Comparison of ENCODE assay signal across 8 cellular contexts in genomic region chr6:27753668-27754407, GRCh38.
DNase-seq lines count a peak whose midpoint lies in the region; ATAC-seq and TF ChIP-seq lines count a peak whose summit lies in the region.

No MANE protein-coding gene starts in this region.

- intact Hi-C loops in heart left ventricle (cut with DNase I): loop anchor here (1.0 to 10.0 kb wide), 11 partner anchors 141 to 1179 kb away; no protein-coding TSS in a partner anchor
- intact Hi-C loops in prostate gland (cut with DNase I): loop anchor here (2.0 to 5.0 kb wide), 3 partner anchors 67 to 577 kb away; no protein-coding TSS in a partner anchor

- H3K9me3 ChIP-seq in HEK293 (ENCODE audit: control insufficient read depth, insufficient read depth, low read depth, low read length) (no peaks in the 10 kb centered on the region), SK-N-SH (no peaks in the 10 kb centered on the region), heart left ventricle (no peaks in the 10 kb centered on the region), prostate gland (no peaks in the 10 kb centered on the region)

- H3K9me2 ChIP-seq in SK-N-SH: no peaks in the 10 kb centered on the region

- POLR2A ChIA-PET in HEK293 (lab: Yijun Ruan, JAX) (interaction anchor here (1.0 to 2.6 kb wide), 11 partner anchors 12 to 622 kb away, joined by 3 to 22 read pairs (median 4); partner anchors contain the start of genes ZNF184 and ZNF391), SK-N-SH (lab: Yijun Ruan, JAX) (interaction anchor here (0.6 to 1.3 kb wide), 5 partner anchors 9 to 281 kb away, joined by 3 to 5 read pairs (median 3); partner anchors contain the start of gene ZNF184)

- TF ChIP-seq POLR2A in heart left ventricle (IDR thresholded peaks at IDR 0.05) (peak in 1 of 2 donors; percentile 7), prostate gland (IDR thresholded peaks at IDR 0.05) (no peak)

- CTCF ChIA-PET in HEK293 (lab: Yijun Ruan, JAX) (interaction anchor here (0.6 to 6.4 kb wide), 15 partner anchors 18 to 1160 kb away, joined by 3 to 62 read pairs (median 3); a partner anchor contains a TSS), SK-N-SH (lab: Yijun Ruan, JAX) (interaction anchor here (0.6 to 4.3 kb wide), 8 partner anchors 14 to 627 kb away, joined by 3 to 41 read pairs (median 4); no protein-coding TSS in a partner anchor)

- H3K36me3 ChIP-seq in GM06990 (ENCODE audit: control insufficient read depth, insufficient read depth, low read length) (no peaks in the 10 kb centered on the region), HEK293 (ENCODE audit: control insufficient read depth in 2 of 2, insufficient read depth in 1 of 2, low read length in 2 of 2) (no peaks in the 10 kb centered on the region), SK-N-SH (replicated peaks in 1 of 2; ENCODE audit: control insufficient read depth in 1 of 2, insufficient read depth in 2 of 2, low read length in 1 of 2) (no peaks in the 10 kb centered on the region), heart left ventricle (no peaks in the 10 kb centered on the region), prostate gland (no peaks in the 10 kb centered on the region)

- H3K27me3 ChIP-seq in GM06990 (replicated peaks; ENCODE audit: control insufficient read depth, insufficient read depth, low read length) (no peaks in the 10 kb centered on the region), SK-N-SH (ENCODE audit: insufficient read depth) (peaks cover 1% of the 10 kb centered on the region; the same call in 1 of the 2 replicates), heart left ventricle (peaks cover 5 to 30% (median 20%) of the 10 kb centered on the region in 9 donors), prostate gland (replicated peaks; ENCODE audit: insufficient read depth) (no peaks in the 10 kb centered on the region)

- peak; percentile 83 for DNase-seq in GM06990 (ENCODE audit: extremely low read depth, insufficient read length)
- peak; percentile 91 for DNase-seq in MV-4-11 (lab: John Stamatoyannopoulos, UW)
- DNase-seq in SK-N-SH: peak; percentile 87
- peak; percentile 75 to 80 for DNase-seq in activated naive CD4-positive, alpha-beta T cell treated with anti-CD3 and anti-CD28 coated beads, Interleukin-2, amount 50 U/mL, for 72 hours (ENCODE audit: low spot score in 2 of 2)
- DNase-seq in heart left ventricle: peak; percentile 37 to 81 (median 56)
- DNase-seq in prostate gland (ENCODE audit: low spot score): peak; percentile 26

- 0% methylated on average over 12 of the region's 12 CpGs for WGBS in SK-N-SH (ENCODE audit: low lambda C conversion rate)
- 0 to 1% (median 0%) methylated on average over 12 of the region's 12 CpGs for WGBS in heart left ventricle, 4 donors
- WGBS in prostate gland: under 1% methylated on average over 12 of the region's 12 CpGs

- TF ChIP-seq EP300 in SK-N-SH (IDR thresholded peaks at IDR 0.05; ENCODE audit: borderline replicate concordance in 1 of 2, low read depth in 1 of 2, low read length in 1 of 2): peak in 1 of 2 experiments; percentile 41; a peak in 1 of 4 replicates

- H3K9ac ChIP-seq in SK-N-SH: peak overlapping the region; percentile 37; the same call in 1 of the 2 replicates

- H3K9me3 Mint-ChIP-seq in activated naive CD4-positive, alpha-beta T cell treated with anti-CD3 and anti-CD28 coated beads, Interleukin-2, amount 50 U/mL, for 72 hours: no peaks in the 10 kb centered on the region

- H3K27ac ChIP-seq in HEK293 (ENCODE audit: extremely low read depth, low read depth, low read length) (no peak overlapping the region), SK-N-SH (ENCODE audit: low read depth in 2 of 2, low read length in 1 of 2) (0 out of 4 replicates have a peak overlapping the region, but pooled peaks of 1 of the 2 experiments have one; percentile 12), heart left ventricle (no peak overlapping the region), prostate gland (no peak overlapping the region)

- TF ChIP-seq CTCF in GM06990 (IDR thresholded peaks at IDR 0.05; ENCODE audit: insufficient read depth, low read length, poor library complexity, severe bottlenecking) (no peak), HEK293 (tag by site-specific recombination; IDR thresholded peaks at IDR 0.05) (no peak), SK-N-SH (IDR thresholded peaks at IDR 0.05) (no peak), heart left ventricle (IDR thresholded peaks at IDR 0.05) (peak in 1 of 12 donors; percentile 7), prostate gland (IDR thresholded peaks at IDR 0.05) (no peak)

- H3K4me3 ChIP-seq in GM06990 (replicated peaks; ENCODE audit: low read depth, low read length): peak overlapping the region; percentile 63
- peak overlapping the region; percentile 54 for H3K4me3 ChIP-seq in HEK293 (ENCODE audit: low read depth, low read length)
- peak overlapping the region; percentile 50 to 97 for H3K4me3 ChIP-seq in SK-N-SH (ENCODE audit: low read depth in 2 of 2, low read length in 1 of 2)
- H3K4me3 ChIP-seq in heart left ventricle: peak overlapping the region in 10 of 12 donors; percentile 61 to 88 (median 69)
- peak overlapping the region; percentile 18 to 19 for H3K4me3 ChIP-seq in prostate gland

- H3K27ac Mint-ChIP-seq in activated naive CD4-positive, alpha-beta T cell treated with anti-CD3 and anti-CD28 coated beads, Interleukin-2, amount 50 U/mL, for 72 hours: peak overlapping the region; percentile 98 to 99

- H3K4me2 ChIP-seq in SK-N-SH: peak overlapping the region; percentile 88

- TF ChIP-seq RAD21 in SK-N-SH (IDR thresholded peaks at IDR 0.05; ENCODE audit: low read length): no peak

- no peaks in the 10 kb centered on the region for H3K4me1 ChIP-seq in HEK293 (ENCODE audit: control insufficient read depth, insufficient read depth, low read length)
- no peaks in the 10 kb centered on the region for H3K4me1 ChIP-seq in SK-N-SH (ENCODE audit: control insufficient read depth in 1 of 2, insufficient read depth in 2 of 2, low read depth in 1 of 2, low read length in 1 of 2)
- peaks cover 0 to 23% (median 7%) of the 10 kb centered on the region in 12 donors for H3K4me1 ChIP-seq in heart left ventricle
- H3K4me1 ChIP-seq in prostate gland (replicated peaks): no peaks in the 10 kb centered on the region

- H3F3A ChIP-seq in SK-N-SH (replicated peaks; ENCODE audit: insufficient read depth): peaks cover 9% of the 10 kb centered on the region

- H2AFZ ChIP-seq in SK-N-SH (ENCODE audit: low read depth): peak overlapping the region; percentile 77

- H4K20me1 ChIP-seq in SK-N-SH (ENCODE audit: insufficient read depth): no peaks in the 10 kb centered on the region

- peak; percentile 64 to 66 for ATAC-seq in activated naive CD4-positive, alpha-beta T cell treated with anti-CD3 and anti-CD28 coated beads, Interleukin-2, amount 50 U/mL, for 72 hours
- ATAC-seq in heart left ventricle (peak in 2 of 4 donors; percentile 67 to 77), GM19324 (IDR thresholded peaks at IDR 0.05; ENCODE audit: low FRiP score, unreplicated experiment) (no peak)

- no peaks in the 10 kb centered on the region for H3K79me2 ChIP-seq in SK-N-SH (ENCODE audit: insufficient read depth)

- peaks cover 11 to 12% of the 10 kb centered on the region in 2 donors for H3K36me3 Mint-ChIP-seq in activated naive CD4-positive, alpha-beta T cell treated with anti-CD3 and anti-CD28 coated beads, Interleukin-2, amount 50 U/mL, for 72 hours

TF ChIP-seq in HEK293, 187 proteins besides CTCF, POLR2A, EP300 and RAD21 (continues in another document):
- TF ChIP-seq ZNF639 (tag by site-specific recombination; IDR thresholded peaks at IDR 0.05) (no peak), SP2 (tag by site-specific recombination; IDR thresholded peaks at IDR 0.05) (peak; percentile 87), REPIN1 (tag by site-specific recombination; IDR thresholded peaks at IDR 0.05; ENCODE audit: low read depth) (no peak)

TF ChIP-seq in SK-N-SH, 30 proteins besides CTCF, POLR2A, EP300 and RAD21 (continues in another document):
- TF ChIP-seq TEAD4 (IDR thresholded peaks at IDR 0.05; ENCODE audit: borderline replicate concordance, insufficient read depth): no peak
- TF ChIP-seq USF2 (IDR thresholded peaks at IDR 0.05; ENCODE audit: borderline replicate concordance, low read depth, low read length): no peak
- peak; percentile 54; the same call in 1 of the 2 replicates for TF ChIP-seq PBX3 (IDR thresholded peaks at IDR 0.05)
- no peak for TF ChIP-seq POLR2AphosphoS5 (IDR thresholded peaks at IDR 0.05; ENCODE audit: low read depth, low read length)
- no peak for TF ChIP-seq FOXJ3 (CRISPR knock-in tag; IDR thresholded peaks at IDR 0.05)
- TF ChIP-seq TAF1 (IDR thresholded peaks at IDR 0.05; ENCODE audit: borderline replicate concordance, low read depth, low read length): no peak
- peak; percentile 67; the same call in 1 of the 2 replicates for TF ChIP-seq MAX (IDR thresholded peaks at IDR 0.05; ENCODE audit: low read depth)
- no peak for TF ChIP-seq EZH2phosphoT487 (IDR thresholded peaks at IDR 0.05; ENCODE audit: borderline replicate concordance, low read depth)
- no peak for TF ChIP-seq NFIC (IDR thresholded peaks at IDR 0.05; ENCODE audit: borderline replicate concordance)
- peak; percentile 53 for TF ChIP-seq CHD2 (IDR thresholded peaks at IDR 0.05; ENCODE audit: low read length, partially characterized antibody)

Comparison
In these comparisons a context has a peak if more than half of its experiments do, and no peak if none do; other contexts are left out.
1. DNase-seq: peak in every context shown above with its lines; median percentile 91 in MV-4-11; 87 in SK-N-SH; 83 in GM06990; 78 in activated naive CD4-positive, alpha-beta T cell treated with anti-CD3 and anti-CD28 coated beads, Interleukin-2, amount 50 U/mL, for 72 hours; 56 in heart left ventricle; 26 in prostate gland.
2. H3K4me3 ChIP-seq: peak in every context shown above with its lines; median percentile 74 in SK-N-SH; 69 in heart left ventricle; 63 in GM06990; 54 in HEK293; 18 in prostate gland.